Comparison of ENCODE assay signal across 16 cellular contexts in genomic region chr16:46756772-46757171, GRCh38. TPM values are rescaled to one million over a fixed set of nuclear protein-coding genes. Genes with fewer than 3 reads are reported as not detected.
A peak's percentile ranks its signal among the peaks of the same experiment; 100 is the strongest.
DNase-seq lines count a peak whose midpoint lies in the region; ATAC-seq and TF ChIP-seq lines count a peak whose summit lies in the region.
"Had no signal": no experiment of that assay in that cellular context is flagged by ENCODE, and none has a peak within 500 bp of the region (broad histone marks: within the 10 kb centered on the region; RNA-seq: fewer than 3 reads in every experiment).

No MANE protein-coding gene starts in this region.

- H3K36me3 ChIP-seq in GM23338 (ENCODE audit: insufficient read depth) (no peaks in the 10 kb centered on the region), neural progenitor cell (no peaks in the 10 kb centered on the region), breast epithelium (no peaks in the 10 kb centered on the region)
- H3K36me3 ChIP-seq: BLaER1 treated with 17β-estradiol and CSF1 and Interleukin-3, amounts not matched to agents 10 nM and 100 nM had no signal

- H3K9ac ChIP-seq in neural progenitor cell: no peak overlapping the region
- H3K9ac ChIP-seq: BLaER1 treated with 17β-estradiol and CSF1 and Interleukin-3, amounts not matched to agents 10 nM and 100 nM had no signal

- H3K4me1 ChIP-seq in GM23338 (ENCODE audit: insufficient read depth) (peaks cover 4% of the 10 kb centered on the region; the same call in 1 of the 2 replicates), neural progenitor cell (peaks cover 6% of the 10 kb centered on the region), breast epithelium (no peaks in the 10 kb centered on the region)

- no peak for TF ChIP-seq CTCF in GM23338 (conservative IDR thresholded peaks at IDR 0.05; ENCODE audit: low read depth in 2 of 2)
- no peak for TF ChIP-seq CTCF in neural progenitor cell (IDR thresholded peaks at IDR 0.05)
- no peak for TF ChIP-seq CTCF in breast epithelium (IDR thresholded peaks at IDR 0.05)

- H3K27me3 Mint-ChIP-seq in GM23338 (ENCODE audit: insufficient read depth, low read depth, poor library complexity): peaks cover 13% of the 10 kb centered on the region
- peaks cover 7% of the 10 kb centered on the region for H3K27me3 Mint-ChIP-seq in neural progenitor cell (ENCODE audit: insufficient read depth, low read depth)

- TF ChIP-seq POLR2A in breast epithelium (IDR thresholded peaks at IDR 0.05): no peak

- ATAC-seq in GM23338 (no peak), SK-N-SH treated with all-trans-retinoic acid at 6 μM for 48 hours (peak; percentile 5; the same call in 1 of the 3 replicates), left cardiac atrium (peak; percentile 2 to 38)
- ATAC-seq: PC-3 had no signal

- no peaks in the 10 kb centered on the region for H3F3A ChIP-seq in GM23338 (replicated peaks; ENCODE audit: low read depth)
- H3F3A ChIP-seq in neural progenitor cell (ENCODE audit: low read depth): no peaks in the 10 kb centered on the region

- H3K79me2 ChIP-seq in GM23338 (replicated peaks; ENCODE audit: insufficient read depth) (no peaks in the 10 kb centered on the region), neural progenitor cell (ENCODE audit: low read depth) (no peaks in the 10 kb centered on the region)

- H4K20me1 ChIP-seq in GM23338 (replicated peaks; ENCODE audit: insufficient read depth) (no peaks in the 10 kb centered on the region), neural progenitor cell (ENCODE audit: low read depth) (no peaks in the 10 kb centered on the region)
- H4K20me1 ChIP-seq: BLaER1 treated with 17β-estradiol and CSF1 and Interleukin-3, amounts not matched to agents 10 nM and 100 nM had no signal

- no peak for DNase-seq in GM23338 (ENCODE audit: low spot score)
- DNase-seq in left cardiac atrium: no peak
- no peak for DNase-seq in neural progenitor cell (ENCODE audit: low spot score)
- no peak for DNase-seq in UCSD-AML1 (lab: John Stamatoyannopoulos, UW; ENCODE audit: unreplicated experiment)
- no peak for DNase-seq in breast epithelium (ENCODE audit: low spot score in 2 of 2)
- DNase-seq in NCI-H446 treated with DMSO at 0.1 percent for 48 hours (lab: John Stamatoyannopoulos, UW): no peak
- no peak for DNase-seq in amygdala (lab: John Stamatoyannopoulos, UW)
- DNase-seq: CD8-positive, alpha-beta memory T cell; KG1; NCI-H1436 treated with DMSO at 0.1 percent for 48 hours; NCI-H2227 treated with DMSO at 0.1 percent for 48 hours had no signal

- H3K27ac Mint-ChIP-seq in GM23338: no peak overlapping the region
- peak overlapping the region; percentile 11 for H3K27ac Mint-ChIP-seq in neural progenitor cell

- H3K9me3 ChIP-seq in neural progenitor cell (ENCODE audit: low read depth) (no peaks in the 10 kb centered on the region), breast epithelium (no peaks in the 10 kb centered on the region)
- H3K9me3 ChIP-seq: BLaER1 treated with 17β-estradiol and CSF1 and Interleukin-3, amounts not matched to agents 10 nM and 100 nM had no signal

- H3K9me2 ChIP-seq in GM23338 (ENCODE audit: insufficient read depth): no peaks in the 10 kb centered on the region

- H3K4me1 Mint-ChIP-seq in GM23338 (peaks cover 17% of the 10 kb centered on the region), neural progenitor cell (peaks cover 14% of the 10 kb centered on the region)
- H3K4me1 Mint-ChIP-seq: CD8-positive, alpha-beta memory T cell had no signal

- H3K36me3 Mint-ChIP-seq in GM23338 (ENCODE audit: low read depth) (no peaks in the 10 kb centered on the region), neural progenitor cell (no peaks in the 10 kb centered on the region)
- H3K36me3 Mint-ChIP-seq: CD8-positive, alpha-beta memory T cell had no signal

- H3K9me3 Mint-ChIP-seq in GM23338 (no peaks in the 10 kb centered on the region; the same call in 2 of the 3 replicates), neural progenitor cell (no peaks in the 10 kb centered on the region)
- H3K9me3 Mint-ChIP-seq: CD8-positive, alpha-beta memory T cell had no signal

- intact Hi-C loops in left cardiac atrium (cut with DNase I): no loop called here
- intact Hi-C loops in breast epithelium (cut with DNase I; ENCODE audit: low total_unique reads): no loop called here

- H3K27ac ChIP-seq in GM23338 (ENCODE audit: low read depth) (no peak overlapping the region), neural progenitor cell (no peak overlapping the region), breast epithelium (no peak overlapping the region)
- H3K27ac ChIP-seq: BLaER1 treated with 17β-estradiol and CSF1 and Interleukin-3, amounts not matched to agents 10 nM and 100 nM; RWPE1; SK-N-MC had no signal

- no peaks in the 10 kb centered on the region for H3K27me3 ChIP-seq in GM23338 (ENCODE audit: insufficient read depth)
- no peaks in the 10 kb centered on the region for H3K27me3 ChIP-seq in neural progenitor cell
- peaks cover 0 to 11% of the 10 kb centered on the region in 2 donors for H3K27me3 ChIP-seq in breast epithelium
- H3K27me3 ChIP-seq: BLaER1 treated with 17β-estradiol and CSF1 and Interleukin-3, amounts not matched to agents 10 nM and 100 nM had no signal

- H2AFZ ChIP-seq in GM23338: peak overlapping the region; percentile 80; the same call in 1 of the 2 replicates
- peak overlapping the region; percentile 31 for H2AFZ ChIP-seq in neural progenitor cell (replicated peaks)

- H3K4me2 ChIP-seq in GM23338 (no peak overlapping the region), neural progenitor cell (no peak overlapping the region)

- H3K4me3 Mint-ChIP-seq in GM23338 (no peak overlapping the region), neural progenitor cell (no peak overlapping the region)

- H3K4me3 ChIP-seq in GM23338: no peak overlapping the region
- no peak overlapping the region for H3K4me3 ChIP-seq in neural progenitor cell
- H3K4me3 ChIP-seq in breast epithelium: no peak overlapping the region
- H3K4me3 ChIP-seq: BLaER1 treated with 17β-estradiol and CSF1 and Interleukin-3, amounts not matched to agents 10 nM and 100 nM; SK-N-MC had no signal

TF ChIP-seq in GM23338, 12 proteins besides CTCF, POLR2A, EP300 and RAD21:
- TF ChIP-seq ZNF331 (CRISPR knock-in tag; IDR thresholded peaks at IDR 0.05; ENCODE audit: low read depth): no peak

TF ChIP-seq in SK-N-SH treated with all-trans-retinoic acid at 6 μM for 48 hours, 23 proteins besides CTCF, POLR2A, EP300 and RAD21 (continues in another document):
- TF ChIP-seq ISL1 (CRISPR knock-in tag; IDR thresholded peaks at IDR 0.05): no peak
- TF ChIP-seq BACH2 (CRISPR knock-in tag; IDR thresholded peaks at IDR 0.05; ENCODE audit: borderline replicate concordance): no peak
- TF ChIP-seq PATZ1 (CRISPR knock-in tag; IDR thresholded peaks at IDR 0.05; ENCODE audit: borderline replicate concordance): no peak
- TF ChIP-seq CSRNP3 (CRISPR knock-in tag; IDR thresholded peaks at IDR 0.05): no peak
- no peak for TF ChIP-seq PPARA (CRISPR knock-in tag; IDR thresholded peaks at IDR 0.05; ENCODE audit: borderline replicate concordance)
- TF ChIP-seq OSR1 (CRISPR knock-in tag; IDR thresholded peaks at IDR 0.05): no peak
- TF ChIP-seq ZNF565 (CRISPR knock-in tag; conservative IDR thresholded peaks at IDR 0.05; ENCODE audit: low read depth): no peak

RNA-seq across cellular contexts. Expression of gene MYLK3, which starts 8.6 kb away (rescaled TPM):
- 0.35 and 0.63 TPM in 2 replicates for total RNA-seq in GM23338 (2014; rRNA removed; shearing (Covaris generic))
- polyA plus RNA-seq in GM23338 (2016; fragmentation: Nextera tagmentation; extraction: Ambion mirVana): 0.14 and 0.18 TPM in 2 replicates
- total RNA-seq in left cardiac atrium (100 to 1,000 TPM; 230 to 333 TPM), neural progenitor cell (ENCODE audit: low replicate concordance) (0.28 and 1.6 TPM in 2 replicates), breast epithelium (under 1 TPM in 2 of 3 donors, not detected in 1; 0.48 to 0.59 TPM)
- polyA plus RNA-seq: CD8-positive, alpha-beta memory T cell had no signal

Comparison
In these comparisons a context has a peak if more than half of its experiments do, and no peak if none do; other contexts are left out.
1. RNA of gene MYLK3, which starts 8.6 kb away (total RNA-seq): 230 to 333 TPM in left cardiac atrium; 0.28 to 1.6 TPM in neural progenitor cell, 0.35 to 0.63 TPM in GM23338 and 0.48 to 0.59 TPM in breast epithelium; every median in the first group is over 10 times any median in the second.